ENCODE assay signal across 26 cellular contexts in the genomic region with DNA sequence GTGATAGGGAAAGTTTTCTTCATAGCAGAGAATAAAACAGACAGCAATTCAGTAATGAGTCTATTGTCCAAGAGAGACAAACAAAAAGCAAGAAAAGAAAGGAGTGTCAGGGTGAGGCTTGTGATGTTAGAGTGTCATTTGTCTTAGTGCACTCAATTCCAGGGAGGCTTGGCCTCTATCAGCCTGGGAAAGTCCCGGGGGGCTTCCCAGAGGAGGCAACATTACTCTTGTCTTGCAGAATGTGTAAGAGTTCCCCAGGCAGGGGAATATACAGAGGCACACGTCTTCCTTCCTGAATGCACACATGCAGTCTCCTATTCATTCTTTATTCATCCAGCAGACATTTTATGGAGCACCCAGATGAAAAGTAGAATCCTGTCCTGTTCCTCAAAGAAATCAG. TPM values are rescaled to one million over a fixed set of nuclear protein-coding genes. Genes with fewer than 3 reads are reported as not detected.
DNase-seq lines count a peak whose midpoint lies in the region; ATAC-seq and TF ChIP-seq lines count a peak whose summit lies in the region.
"Had no signal": no experiment of that assay in that cellular context is flagged by ENCODE, and none has a peak within 500 bp of the region (broad histone marks: within the 10 kb centered on the region; RNA-seq: fewer than 3 reads in every experiment).

No MANE protein-coding gene starts in this region.

- H3K4me1 ChIP-seq in Karpas-422 (ENCODE audit: low read length) = no peaks in the 10 kb centered on the region
- H3K4me1 ChIP-seq: uterus had no signal

- H3K27me3 ChIP-seq in Karpas-422 (ENCODE audit: low read length) = no peaks in the 10 kb centered on the region
- H3K27me3 ChIP-seq: uterus had no signal

- DNase-seq in activated CD8-positive, alpha-beta T cell treated with anti-CD3 and anti-CD28 coated beads for 36 hours = peak; percentile 40
- DNase-seq in activated CD8-positive, alpha-beta T cell treated with anti-CD3 and anti-CD28 coated beads, Interleukin-2, amount 10 ng/mL, durations not matched to agents 7 days and 5 days = no peak
- DNase-seq in stimulated activated effector memory CD8-positive, alpha-beta T cell treated with anti-CD3 and anti-CD28 coated beads, Interleukin-12 subunit alpha, Interleukin-12 subunit beta, amount 100 ng/mL, for 72 hours (ENCODE audit: low spot score in 2 of 2) = no peak
- DNase-seq in islet precursor cell (no peak), KBM-7 (no peak), Karpas-422 (no peak)
- DNase-seq: activated CD4-positive, alpha-beta T cell treated with anti-CD3 and anti-CD28 coated beads for 4 hours; activated CD8-positive, alpha-beta memory T cell treated with anti-CD3 and anti-CD28 coated beads, Interleukin-2, amount 50 U/mL, for 4 hours; activated effector memory CD4-positive, alpha-beta T cell treated with anti-CD3 and anti-CD28 coated beads, Interleukin-2, amount 50 U/mL, for 16 hours; GM23248; Kasumi-1; left cardiac atrium; NCI-H1092; NCI-H2029 treated with DMSO at 0.1 percent for 48 hours; NCI-H446; NK-92 treated with Interleukin-12 subunit alpha and Interleukin-12 subunit beta, amount 100 ng/mL, for 24 hours; right cardiac atrium; uterus had no signal

- intact Hi-C loops in activated CD8-positive, alpha-beta T cell treated with anti-CD3 and anti-CD28 coated beads for 36 hours (cut with micrococcal nuclease) = no loop called here

- no peak for TF ChIP-seq CTCF in activated CD8-positive, alpha-beta T cell treated with anti-CD3 and anti-CD28 coated beads for 36 hours (IDR thresholded peaks at IDR 0.05)

- peak; percentile 67 for ATAC-seq in activated CD8-positive, alpha-beta T cell treated with anti-CD3 and anti-CD28 coated beads for 36 hours
- no peak for ATAC-seq in activated CD8-positive, alpha-beta T cell treated with anti-CD3 and anti-CD28 coated beads, Interleukin-2, amount 10 ng/mL, durations not matched to agents 7 days and 5 days
- ATAC-seq in GM18868 (IDR thresholded peaks at IDR 0.05; ENCODE audit: unreplicated experiment) (peak; percentile 86), HG02870 (IDR thresholded peaks at IDR 0.05; ENCODE audit: unreplicated experiment) (peak; percentile 61)
- ATAC-seq in stimulated activated effector memory CD8-positive, alpha-beta T cell treated with anti-CD3 and anti-CD28 coated beads, Interleukin-12 subunit alpha, Interleukin-12 subunit beta, amount 100 ng/mL, for 72 hours = peak; percentile 47
- ATAC-seq: left cardiac atrium, right cardiac atrium had no signal

- no peaks in the 10 kb centered on the region for H3K36me3 ChIP-seq in Karpas-422 (ENCODE audit: insufficient read depth, low read length)
- H3K36me3 ChIP-seq: uterus had no signal

- H3K4me3 Mint-ChIP-seq in activated CD8-positive, alpha-beta T cell treated with anti-CD3 and anti-CD28 coated beads for 36 hours = no peak overlapping the region
- H3K4me3 Mint-ChIP-seq in activated CD8-positive, alpha-beta T cell treated with anti-CD3 and anti-CD28 coated beads, Interleukin-2, amount 10 ng/mL, durations not matched to agents 7 days and 5 days = no peak overlapping the region
- H3K4me3 Mint-ChIP-seq in stimulated activated effector memory CD8-positive, alpha-beta T cell treated with anti-CD3 and anti-CD28 coated beads, Interleukin-12 subunit alpha, Interleukin-12 subunit beta, amount 100 ng/mL, for 72 hours = no peak overlapping the region
- H3K4me3 Mint-ChIP-seq: memory B cell had no signal

- H3K27me3 Mint-ChIP-seq in activated CD8-positive, alpha-beta T cell treated with anti-CD3 and anti-CD28 coated beads for 36 hours = peaks cover 28% of the 10 kb centered on the region
- H3K27me3 Mint-ChIP-seq in activated CD8-positive, alpha-beta T cell treated with anti-CD3 and anti-CD28 coated beads, Interleukin-2, amount 10 ng/mL, durations not matched to agents 7 days and 5 days (ENCODE audit: low read depth) = peaks cover 40% of the 10 kb centered on the region

- H3K9me2 ChIP-seq in Karpas-422 (replicated peaks; ENCODE audit: insufficient read depth, low read length) = no peaks in the 10 kb centered on the region

- no peak overlapping the region for H3K4me2 ChIP-seq in Karpas-422 (ENCODE audit: low read depth, low read length, poor library complexity, severe bottlenecking)

- no peaks in the 10 kb centered on the region for H3K79me2 ChIP-seq in Karpas-422 (ENCODE audit: low read length)

- in situ Hi-C loops in KBM-7 (cut with MboI; ENCODE audit: low pct_unique_long_range_greater_than_20kb, low sequenced_read_pairs) = no loop called here

- CTCF ChIA-PET in activated CD8-positive, alpha-beta T cell treated with anti-CD3 and anti-CD28 coated beads for 36 hours (lab: Charles Lee) = no interaction called here
- CTCF ChIA-PET in activated CD8-positive, alpha-beta T cell treated with anti-CD3 and anti-CD28 coated beads, Interleukin-2, amount 10 ng/mL, durations not matched to agents 7 days and 5 days (lab: Charles Lee) = no interaction called here

- H2AFZ ChIP-seq in Karpas-422 (ENCODE audit: low read length) = no peak overlapping the region
- H2AFZ ChIP-seq: GM23248 had no signal

- no peak overlapping the region for H3K27ac Mint-ChIP-seq in activated CD8-positive, alpha-beta T cell treated with anti-CD3 and anti-CD28 coated beads for 36 hours
- H3K27ac Mint-ChIP-seq in activated CD8-positive, alpha-beta T cell treated with anti-CD3 and anti-CD28 coated beads, Interleukin-2, amount 10 ng/mL, durations not matched to agents 7 days and 5 days = no peak overlapping the region
- H3K27ac Mint-ChIP-seq in stimulated activated effector memory CD8-positive, alpha-beta T cell treated with anti-CD3 and anti-CD28 coated beads, Interleukin-12 subunit alpha, Interleukin-12 subunit beta, amount 100 ng/mL, for 72 hours = no peak overlapping the region
- H3K27ac Mint-ChIP-seq: memory B cell had no signal

- H4K20me1 ChIP-seq in Karpas-422 (ENCODE audit: insufficient read depth, low read depth, low read length) = no peaks in the 10 kb centered on the region

- no peaks in the 10 kb centered on the region for H3K9me3 ChIP-seq in Karpas-422 (ENCODE audit: low read length)
- H3K9me3 ChIP-seq: uterus had no signal

- no peak overlapping the region for H3K4me3 ChIP-seq in Karpas-422 (ENCODE audit: low read length)
- H3K4me3 ChIP-seq: GM23248, uterus had no signal

- POLR2A ChIA-PET in activated CD8-positive, alpha-beta T cell treated with anti-CD3 and anti-CD28 coated beads for 36 hours (lab: Charles Lee) = no interaction called here
- POLR2A ChIA-PET in activated CD8-positive, alpha-beta T cell treated with anti-CD3 and anti-CD28 coated beads, Interleukin-2, amount 10 ng/mL, durations not matched to agents 7 days and 5 days (lab: Charles Lee) = no interaction called here

- H3K9me3 Mint-ChIP-seq in activated CD8-positive, alpha-beta T cell treated with anti-CD3 and anti-CD28 coated beads for 36 hours = no peaks in the 10 kb centered on the region
- no peaks in the 10 kb centered on the region for H3K9me3 Mint-ChIP-seq in activated CD8-positive, alpha-beta T cell treated with anti-CD3 and anti-CD28 coated beads, Interleukin-2, amount 10 ng/mL, durations not matched to agents 7 days and 5 days (ENCODE audit: insufficient read depth)
- H3K9me3 Mint-ChIP-seq in stimulated activated effector memory CD8-positive, alpha-beta T cell treated with anti-CD3 and anti-CD28 coated beads, Interleukin-12 subunit alpha, Interleukin-12 subunit beta, amount 100 ng/mL, for 72 hours = no peaks in the 10 kb centered on the region
- H3K9me3 Mint-ChIP-seq: memory B cell had no signal

- peaks cover 7% of the 10 kb centered on the region for H3K4me1 Mint-ChIP-seq in activated CD8-positive, alpha-beta T cell treated with anti-CD3 and anti-CD28 coated beads for 36 hours (ENCODE audit: low read depth)
- H3K4me1 Mint-ChIP-seq in activated CD8-positive, alpha-beta T cell treated with anti-CD3 and anti-CD28 coated beads, Interleukin-2, amount 10 ng/mL, durations not matched to agents 7 days and 5 days (ENCODE audit: low read depth) = peaks cover 4% of the 10 kb centered on the region
- peaks cover 17% of the 10 kb centered on the region for H3K4me1 Mint-ChIP-seq in stimulated activated effector memory CD8-positive, alpha-beta T cell treated with anti-CD3 and anti-CD28 coated beads, Interleukin-12 subunit alpha, Interleukin-12 subunit beta, amount 100 ng/mL, for 72 hours
- H3K4me1 Mint-ChIP-seq: memory B cell had no signal

- no peaks in the 10 kb centered on the region for H3K36me3 Mint-ChIP-seq in activated CD8-positive, alpha-beta T cell treated with anti-CD3 and anti-CD28 coated beads for 36 hours (ENCODE audit: low read depth)
- H3K36me3 Mint-ChIP-seq in activated CD8-positive, alpha-beta T cell treated with anti-CD3 and anti-CD28 coated beads, Interleukin-2, amount 10 ng/mL, durations not matched to agents 7 days and 5 days (ENCODE audit: low read depth) = no peaks in the 10 kb centered on the region
- H3K36me3 Mint-ChIP-seq in stimulated activated effector memory CD8-positive, alpha-beta T cell treated with anti-CD3 and anti-CD28 coated beads, Interleukin-12 subunit alpha, Interleukin-12 subunit beta, amount 100 ng/mL, for 72 hours = no peaks in the 10 kb centered on the region
- H3K36me3 Mint-ChIP-seq: memory B cell had no signal

- no peak overlapping the region for H3K27ac ChIP-seq in Karpas-422 (ENCODE audit: low read length)
- H3K27ac ChIP-seq: C4-2B, GM23248, uterus had no signal

- no peak overlapping the region for H3K9ac ChIP-seq in Karpas-422 (ENCODE audit: low read length)
- H3K9ac ChIP-seq: GM23248 had no signal

RNA-seq across cellular contexts. Expression of a gene that starts 20.8 kb away (rescaled TPM):
- total RNA-seq in activated CD8-positive, alpha-beta T cell treated with anti-CD3 and anti-CD28 coated beads for 36 hours = not detected
- not detected for total RNA-seq in activated CD8-positive, alpha-beta T cell treated with anti-CD3 and anti-CD28 coated beads, Interleukin-2, amount 10 ng/mL, durations not matched to agents 7 days and 5 days
- not detected in 2 replicates for total RNA-seq in Karpas-422 (2014; rRNA removed; shearing (Covaris generic); ENCODE audit: low replicate concordance)
- total RNA-seq: bronchial epithelial cell, GM23248, HT1080 had no signal

RNA-seq across cellular contexts. Expression of a gene that starts 59.0 kb away (rescaled TPM):
- not detected for total RNA-seq in activated CD8-positive, alpha-beta T cell treated with anti-CD3 and anti-CD28 coated beads for 36 hours
- not detected for total RNA-seq in activated CD8-positive, alpha-beta T cell treated with anti-CD3 and anti-CD28 coated beads, Interleukin-2, amount 10 ng/mL, durations not matched to agents 7 days and 5 days
- total RNA-seq in Karpas-422 (2014; rRNA removed; shearing (Covaris generic); ENCODE audit: low replicate concordance) = not detected in 2 replicates
- total RNA-seq: bronchial epithelial cell, GM23248, left cardiac atrium, osteocyte, right cardiac atrium, RPMI7951, uterus had no signal
